In the genomic region with DNA sequence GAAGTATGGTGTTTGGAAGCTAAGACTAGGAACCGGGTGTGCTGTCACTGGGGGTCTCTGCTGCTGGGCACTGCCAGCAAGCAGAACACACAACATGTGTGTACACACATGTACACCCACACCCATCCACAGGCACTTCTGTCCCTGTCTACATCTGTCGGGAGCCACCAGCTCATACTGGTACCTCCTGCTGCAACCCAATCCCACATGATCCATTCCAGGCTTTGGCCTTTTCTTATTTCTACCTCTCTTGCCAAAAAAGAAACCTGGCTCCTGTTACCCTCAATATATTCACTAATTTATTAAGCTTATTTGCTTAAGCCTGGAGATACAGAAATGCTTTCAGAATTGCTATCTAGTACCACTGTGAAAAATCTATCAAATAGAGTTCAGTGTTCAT, we compare ENCODE assay signal across 6 cellular contexts.
"Had no signal": no experiment of that assay in that cellular context is flagged by ENCODE, and none has a peak within 500 bp of the region (broad histone marks: within the 10 kb centered on the region; RNA-seq: fewer than 3 reads in every experiment).

No MANE protein-coding gene starts in this region.

- FAIRE-seq: H1, H54, HTR-8/SVneo had no signal

- ATAC-seq: GM23338 had no signal

- H2AFZ ChIP-seq: GM23338 had no signal

- H3K4me3 ChIP-seq: GM23338 had no signal

- H3K4me2 ChIP-seq: GM23338 had no signal

- DNase-seq: H9, HCEC 1CT had no signal
